In genomic region chr20:32463642-32464400, GRCh38 we compare ENCODE assay signal across 14 cellular contexts.
DNase-seq lines count a peak whose midpoint lies in the region; ATAC-seq and TF ChIP-seq lines count a peak whose summit lies in the region.
"Had no signal": no experiment of that assay in that cellular context is flagged by ENCODE, and none has a peak within 500 bp of the region (broad histone marks: within the 10 kb centered on the region; RNA-seq: fewer than 3 reads in every experiment).

No MANE protein-coding gene starts in this region.

- intact Hi-C loops in head of caudate nucleus (cut with DNase I) = no loop called here
- intact Hi-C loops in CD8-positive, alpha-beta T cell (cut with DNase I, micrococcal nuclease) = no loop called here

- 58 to 62% methylated on average over 6 to 28 of the region's 28 CpGs for WGBS in upper lobe of left lung, 2 donors

- no peaks in the 10 kb centered on the region for H3K27me3 ChIP-seq in upper lobe of left lung
- no peaks in the 10 kb centered on the region for H3K27me3 ChIP-seq in CD8-positive, alpha-beta T cell (ENCODE audit: insufficient read depth, low read length)

- no peak overlapping the region for H3K4me3 ChIP-seq in upper lobe of left lung
- H3K4me3 ChIP-seq in CD8-positive, alpha-beta T cell (ENCODE audit: low read depth, low read length) = no peak overlapping the region

- ATAC-seq in upper lobe of left lung (ENCODE audit: low FRiP score in 2 of 2) = no peak
- ATAC-seq in CD8-positive, alpha-beta T cell = no peak
- no peak for ATAC-seq in GM21423 (IDR thresholded peaks at IDR 0.05; ENCODE audit: unreplicated experiment)
- ATAC-seq: effector memory CD8-positive, alpha-beta T cell had no signal

- no peak overlapping the region for H3K27ac Mint-ChIP-seq in nephron progenitor cell
- no peak overlapping the region for H3K27ac Mint-ChIP-seq in CD8-positive, alpha-beta T cell
- H3K27ac Mint-ChIP-seq: activated CD4-positive, alpha-beta T cell treated with anti-CD3 and anti-CD28 coated beads, Interleukin-2, amount 10 ng/mL, durations not matched to agents 24 days and 14 days had no signal

- H3K4me1 ChIP-seq in upper lobe of left lung = peaks cover 40 to 57% (median 55%) of the 10 kb centered on the region in 4 donors
- no peaks in the 10 kb centered on the region for H3K4me1 ChIP-seq in CD8-positive, alpha-beta T cell (ENCODE audit: insufficient read depth, low read length)

- TF ChIP-seq CTCF in nephron progenitor cell (IDR thresholded peaks at IDR 0.05) (no peak), upper lobe of left lung (IDR thresholded peaks at IDR 0.05) (no peak)
- TF ChIP-seq CTCF in CD8-positive, alpha-beta T cell (IDR thresholded peaks at IDR 0.05) = no peak

- DNase-seq in NCI-H1417 (lab: John Stamatoyannopoulos, UW) (peak in 2 of 3 experiments; percentile 40 to 41), NCI-H1417 treated with DMSO at 0.1 percent for 48 hours (lab: John Stamatoyannopoulos, UW) (no peak), head of caudate nucleus (peak; percentile 74 to 95 (median 88)), nephron progenitor cell (peak; percentile 67), upper lobe of left lung (peak in 1 of 2 donors; percentile 69), SIG-M5 treated with dmso at 0.1 percent for 504 hours (lab: John Stamatoyannopoulos, UW; ENCODE audit: unreplicated experiment) (no peak)
- no peak for DNase-seq in CD8-positive, alpha-beta T cell
- DNase-seq: activated CD4-positive, alpha-beta T cell treated with anti-CD3 and anti-CD28 coated beads, Interleukin-2, amount 10 ng/mL, durations not matched to agents 24 days and 14 days; activated naive CD4-positive, alpha-beta T cell treated with Interleukin-2 at 50 U/mL for 16 hours; effector memory CD8-positive, alpha-beta T cell; Kasumi-1; NCI-H524 treated with DMSO at 0.1 percent for 48 hours; stimulated activated CD8-positive, alpha-beta memory T cell treated with anti-CD3 and anti-CD28 coated beads, Interleukin-4, amount 100 ng/mL, for 48 hours had no signal

- H3K36me3 Mint-ChIP-seq in nephron progenitor cell (ENCODE audit: low read depth) = peaks cover 5% of the 10 kb centered on the region
- H3K36me3 Mint-ChIP-seq in CD8-positive, alpha-beta T cell = peaks cover 30% of the 10 kb centered on the region

- no peak overlapping the region for H3K4me3 Mint-ChIP-seq in nephron progenitor cell
- no peak overlapping the region for H3K4me3 Mint-ChIP-seq in CD8-positive, alpha-beta T cell
- H3K4me3 Mint-ChIP-seq: activated CD4-positive, alpha-beta T cell treated with anti-CD3 and anti-CD28 coated beads, Interleukin-2, amount 10 ng/mL, durations not matched to agents 24 days and 14 days; effector memory CD8-positive, alpha-beta T cell had no signal

- peaks cover 0 to 3% (median 1%) of the 10 kb centered on the region in 4 donors for H3K36me3 ChIP-seq in upper lobe of left lung
- H3K36me3 ChIP-seq in CD8-positive, alpha-beta T cell (ENCODE audit: insufficient read depth, low read length) = peaks cover 8% of the 10 kb centered on the region

- peaks cover 72% of the 10 kb centered on the region for H3K4me1 Mint-ChIP-seq in nephron progenitor cell
- no peaks in the 10 kb centered on the region for H3K4me1 Mint-ChIP-seq in CD8-positive, alpha-beta T cell (ENCODE audit: low read depth)
- H3K4me1 Mint-ChIP-seq: activated CD4-positive, alpha-beta T cell treated with anti-CD3 and anti-CD28 coated beads, Interleukin-2, amount 10 ng/mL, durations not matched to agents 24 days and 14 days had no signal

- CTCF ChIA-PET in CD8-positive, alpha-beta T cell (lab: Charles Lee) = no interaction called here

- H3K27me3 Mint-ChIP-seq in nephron progenitor cell (ENCODE audit: low read depth, poor library complexity) = no peaks in the 10 kb centered on the region
- H3K27me3 Mint-ChIP-seq in CD8-positive, alpha-beta T cell (ENCODE audit: low read depth) = no peaks in the 10 kb centered on the region
- H3K27me3 Mint-ChIP-seq: activated CD4-positive, alpha-beta T cell treated with anti-CD3 and anti-CD28 coated beads, Interleukin-2, amount 10 ng/mL, durations not matched to agents 24 days and 14 days; effector memory CD8-positive, alpha-beta T cell had no signal

- POLR2A ChIA-PET in CD8-positive, alpha-beta T cell (lab: Charles Lee) = interaction anchor here (1.0 kb wide), 1 partner anchor 13 kb away, joined by 3 read pairs; no protein-coding TSS in a partner anchor

- no peaks in the 10 kb centered on the region for H3K9me3 Mint-ChIP-seq in nephron progenitor cell
- no peaks in the 10 kb centered on the region for H3K9me3 Mint-ChIP-seq in CD8-positive, alpha-beta T cell
- H3K9me3 Mint-ChIP-seq: activated CD4-positive, alpha-beta T cell treated with anti-CD3 and anti-CD28 coated beads, Interleukin-2, amount 10 ng/mL, durations not matched to agents 24 days and 14 days; effector memory CD8-positive, alpha-beta T cell had no signal

- no peaks in the 10 kb centered on the region for H3K9me3 ChIP-seq in upper lobe of left lung
- no peaks in the 10 kb centered on the region for H3K9me3 ChIP-seq in CD8-positive, alpha-beta T cell (ENCODE audit: low read length)

- no peak for TF ChIP-seq EP300 in upper lobe of left lung (IDR thresholded peaks at IDR 0.05)

- peak overlapping the region; percentile 60 to 91 (median 66) for H3K27ac ChIP-seq in upper lobe of left lung
- no peak overlapping the region for H3K27ac ChIP-seq in CD8-positive, alpha-beta T cell (ENCODE audit: low read depth, low read length)

- no peak for TF ChIP-seq POLR2A in upper lobe of left lung (IDR thresholded peaks at IDR 0.05)

Comparison
In these comparisons a context has a peak if more than half of its experiments do, and no peak if none do; other contexts are left out.
1. DNase-seq: peak in NCI-H1417 (2 of 3), head of caudate nucleus (42 of 42) and nephron progenitor cell (single experiment); none in NCI-H1417 treated with DMSO at 0.1 percent for 48 hours (single experiment), SIG-M5 treated with dmso at 0.1 percent for 504 hours (single experiment) and CD8-positive, alpha-beta T cell (0 of 7).